ENCODE assay signal across 8 cellular contexts in the genomic region with DNA sequence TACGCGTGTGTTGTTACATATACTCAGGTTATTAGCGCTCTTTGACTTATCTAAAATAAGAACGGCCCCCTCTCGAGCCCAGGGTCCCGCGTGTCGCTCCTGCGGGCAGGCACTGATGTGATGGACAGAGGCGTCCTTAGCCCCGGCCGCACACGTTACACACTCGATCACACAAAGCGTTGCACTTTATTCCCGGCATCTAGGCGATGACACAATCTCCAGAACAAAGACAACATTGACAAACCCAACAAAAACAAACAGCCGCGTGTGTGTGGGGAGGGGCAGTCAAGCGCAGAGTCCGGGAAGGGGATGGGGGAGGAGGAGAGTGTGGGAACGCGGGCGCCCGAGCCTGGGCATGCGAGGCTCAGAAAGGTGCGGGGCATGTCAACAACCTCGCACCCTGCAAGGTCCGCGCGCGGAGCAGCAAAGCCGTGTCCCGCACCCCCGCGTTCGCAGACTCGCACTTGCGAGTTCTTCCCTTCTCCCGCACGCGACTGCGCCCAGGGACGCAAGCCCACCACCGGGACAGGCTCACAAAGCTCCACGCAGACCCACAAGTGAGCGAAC. TPM values are rescaled to one million over a fixed set of nuclear protein-coding genes. Genes with fewer than 3 reads are reported as not detected.
DNase-seq lines count a peak whose midpoint lies in the region; ATAC-seq and TF ChIP-seq lines count a peak whose summit lies in the region.

No MANE protein-coding gene starts in this region.

- H3K9ac ChIP-seq in SU-DHL-6 (ENCODE audit: low read length) = no peak overlapping the region

- H3K27ac ChIP-seq in 22Rv1 = peak overlapping the region; percentile 99
- no peak overlapping the region for H3K27ac ChIP-seq in SU-DHL-6 (ENCODE audit: low read depth, low read length)

- DNase-seq in H4 (ENCODE audit: low spot score) = peak; percentile 81
- peak; percentile 55 for DNase-seq in endothelial cell (ENCODE audit: low spot score)
- peak; percentile 97 for DNase-seq in medulla oblongata (ENCODE audit: extremely low spot score)
- DNase-seq in superior temporal gyrus (ENCODE audit: extremely low spot score) = peak; percentile 97
- no peak for DNase-seq in HCEC 1CT

- H2AFZ ChIP-seq in SU-DHL-6 (ENCODE audit: low read depth, low read length, severe bottlenecking) = no peak overlapping the region

- H3K27me3 Mint-ChIP-seq in endothelial cell (ENCODE audit: unreplicated experiment) = peaks cover 26% of the 10 kb centered on the region

- peak overlapping the region; percentile 27 for H3K4me3 ChIP-seq in SU-DHL-6 (ENCODE audit: insufficient read depth, low read length, poor library complexity, severe bottlenecking)

- H3K36me3 ChIP-seq in SU-DHL-6 (ENCODE audit: low read length) = no peaks in the 10 kb centered on the region

- no peak for ATAC-seq in HG03442 (IDR thresholded peaks at IDR 0.05; ENCODE audit: unreplicated experiment)

- H3K9me2 ChIP-seq in SU-DHL-6 (replicated peaks; ENCODE audit: insufficient read depth, low read length) = no peaks in the 10 kb centered on the region

- H3K27me3 ChIP-seq in SU-DHL-6 (ENCODE audit: low read length) = no peaks in the 10 kb centered on the region

- no peaks in the 10 kb centered on the region for H3K9me3 ChIP-seq in SU-DHL-6 (ENCODE audit: insufficient read depth, low read length)

- TF ChIP-seq CTCF in 22Rv1 (IDR thresholded peaks at IDR 0.05) (no peak), SU-DHL-6 (IDR thresholded peaks at IDR 0.05; ENCODE audit: insufficient read depth, low read length, poor library complexity, severe bottlenecking) (no peak), endothelial cell (IDR thresholded peaks at IDR 0.05; ENCODE audit: unreplicated experiment) (no peak)

- no peaks in the 10 kb centered on the region for H4K20me1 ChIP-seq in SU-DHL-6 (ENCODE audit: low read depth, low read length)

- H3F3A ChIP-seq in SU-DHL-6 (ENCODE audit: insufficient read depth) = no peaks in the 10 kb centered on the region

- no peaks in the 10 kb centered on the region for H3K79me2 ChIP-seq in SU-DHL-6 (ENCODE audit: insufficient read depth, low read length)

- H3K9me3 Mint-ChIP-seq in endothelial cell (ENCODE audit: unreplicated experiment) = no peaks in the 10 kb centered on the region

- peak overlapping the region; percentile 96 for H3K4me3 Mint-ChIP-seq in endothelial cell (ENCODE audit: unreplicated experiment)

- peak overlapping the region; percentile 42 for H3K4me2 ChIP-seq in SU-DHL-6 (ENCODE audit: low read depth, low read length, poor library complexity, severe bottlenecking)

- H3K36me3 Mint-ChIP-seq in endothelial cell (ENCODE audit: low read depth, unreplicated experiment) = peaks cover 38% of the 10 kb centered on the region

- peak overlapping the region; percentile 96 for H3K27ac Mint-ChIP-seq in endothelial cell (ENCODE audit: unreplicated experiment)

- peaks cover 48% of the 10 kb centered on the region for H3K4me1 Mint-ChIP-seq in endothelial cell (ENCODE audit: unreplicated experiment)

RNA-seq across cellular contexts. Expression of a gene that starts 0.5 kb away (rescaled TPM):
- total RNA-seq in H4 (2014; rRNA removed; shearing (Covaris generic)) = 14.6 and 28.0 TPM in 2 replicates
- total RNA-seq in endothelial cell (ENCODE audit: unreplicated experiment) = 413 TPM

RNA-seq across cellular contexts. Expression of a gene that starts 8.5 kb away (rescaled TPM):
- 35.8 and 40.5 TPM in 2 replicates for total RNA-seq in H4 (2014; rRNA removed; shearing (Covaris generic))
- total RNA-seq in endothelial cell (ENCODE audit: unreplicated experiment) = 43.9 TPM

RNA-seq across cellular contexts. Expression of a gene that starts 13.1 kb away (rescaled TPM):
- 53.2 and 72.4 TPM in 2 replicates for total RNA-seq in H4 (2014; rRNA removed; shearing (Covaris generic))
- total RNA-seq in endothelial cell (ENCODE audit: unreplicated experiment) = 39.2 TPM

RNA-seq across cellular contexts. Expression of a gene that starts 45.9 kb away (rescaled TPM):
- 128 and 140 TPM in 2 replicates for total RNA-seq in H4 (2014; rRNA removed; shearing (Covaris generic))
- 173 TPM for total RNA-seq in endothelial cell (ENCODE audit: unreplicated experiment)

RNA-seq across cellular contexts. Expression of a gene that starts 46.5 kb away (rescaled TPM):
- total RNA-seq in H4 (2014; rRNA removed; shearing (Covaris generic)) = 0.37 and 1.1 TPM in 2 replicates
- total RNA-seq in endothelial cell (ENCODE audit: unreplicated experiment) = 8.5 TPM

Comparison
In these comparisons a context has a peak if more than half of its experiments do, and no peak if none do; other contexts are left out.
1. RNA of a gene that starts 0.5 kb away (total RNA-seq): 413 TPM in endothelial cell (single experiment); 14.6 to 28.0 TPM in H4; every median in the first group is over 10 times any median in the second.